25 cellular contexts compared by ENCODE assay signal in genomic region chr17:7321466-7321865, GRCh38. TPM values are rescaled to one million over a fixed set of nuclear protein-coding genes. Genes with fewer than 3 reads are reported as not detected.
"Had no signal": no experiment of that assay in that cellular context is flagged by ENCODE, and none has a peak within 500 bp of the region (broad histone marks: within the 10 kb centered on the region; RNA-seq: fewer than 3 reads in every experiment).

No MANE protein-coding gene starts in this region.

- H3K9me3 ChIP-seq: gastrocnemius medialis, left ventricle myocardium inferior, lower lobe of right lung, neutrophil, sigmoid colon, stomach, thoracic aorta, transverse colon had no signal

- H3K27ac Mint-ChIP-seq: memory B cell, nephron had no signal

- H3K4me3 Mint-ChIP-seq: memory B cell, naive B cell had no signal

- H3K9me3 Mint-ChIP-seq: memory B cell, naive B cell, nephron had no signal

- DNase-seq: cortex of kidney; dorsolateral prefrontal cortex; effector CD8-positive, alpha-beta T cell; gastrocnemius medialis; islet precursor cell; left cardiac atrium; left ventricle myocardium inferior; lower lobe of right lung; midbrain; naive B cell; posterior cingulate gyrus; sigmoid colon; stimulated activated CD4-positive, alpha-beta T cell treated with anti-CD3 and anti-CD28 coated beads, Interleukin-2, amount 100 ng/mL, for 24 hours; stimulated activated naive CD4-positive, alpha-beta T cell; stomach; substantia nigra; transverse colon had no signal

- H3K4me3 ChIP-seq: dorsolateral prefrontal cortex, gastrocnemius medialis, left ventricle myocardium inferior, lower lobe of right lung, sigmoid colon, skin epidermis, stomach, thoracic aorta, transverse colon had no signal

- H3K4me1 ChIP-seq: gastrocnemius medialis, left ventricle myocardium inferior, lower lobe of right lung, sigmoid colon, transverse colon had no signal

- H3K27me3 ChIP-seq: dorsolateral prefrontal cortex, gastrocnemius medialis, neutrophil, sigmoid colon, stomach, transverse colon had no signal

- H3K27me3 Mint-ChIP-seq: memory B cell, naive B cell had no signal

- H3K27ac ChIP-seq: dorsolateral prefrontal cortex, gastrocnemius medialis, left ventricle myocardium inferior, lower lobe of right lung, neutrophil, sigmoid colon, skin epidermis, stomach, thoracic aorta, transverse colon had no signal

- ATAC-seq: esophagus mucosa, gastrocnemius medialis, left cardiac atrium, lower lobe of right lung had no signal

RNA-seq across cellular contexts. Expression of gene YBX2, which starts 27.0 kb away (rescaled TPM):
- total RNA-seq: thoracic aorta, ureter had no signal
- polyA plus RNA-seq: fibroblast of lung had no signal
